Comparison of ENCODE assay signal across 18 cellular contexts in genomic region chr10:57786850-57787750, GRCh38.
DNase-seq lines count a peak whose midpoint lies in the region; ATAC-seq and TF ChIP-seq lines count a peak whose summit lies in the region.
"Had no signal": no experiment of that assay in that cellular context is flagged by ENCODE, and none has a peak within 500 bp of the region (broad histone marks: within the 10 kb centered on the region; RNA-seq: fewer than 3 reads in every experiment).

No MANE protein-coding gene starts in this region.

- POLR2A ChIA-PET in Caco-2 (lab: Charles Lee), result no interaction called here
- POLR2A ChIA-PET in naive thymus-derived CD4-positive, alpha-beta T cell (lab: Charles Lee), result no interaction called here

- no peaks in the 10 kb centered on the region for H3K27me3 Mint-ChIP-seq in Caco-2 (ENCODE audit: insufficient read depth, unreplicated experiment)
- H3K27me3 Mint-ChIP-seq in naive thymus-derived CD4-positive, alpha-beta T cell, result no peaks in the 10 kb centered on the region
- H3K27me3 Mint-ChIP-seq: CD8-positive, alpha-beta memory T cell had no signal

- H3K9me3 ChIP-seq in Caco-2, result peaks cover 5% of the 10 kb centered on the region; the same call in 1 of the 2 replicates
- H3K9me3 ChIP-seq in HUES48 (ENCODE audit: control insufficient read depth, insufficient read depth, low read length), result peaks cover 13% of the 10 kb centered on the region
- no peaks in the 10 kb centered on the region for H3K9me3 ChIP-seq in mammary epithelial cell (replicated peaks; ENCODE audit: insufficient read depth, low read length)
- no peaks in the 10 kb centered on the region for H3K9me3 ChIP-seq in iPS-20b (ENCODE audit: insufficient read depth, low read depth, low read length)
- H3K9me3 ChIP-seq in naive thymus-derived CD4-positive, alpha-beta T cell (ENCODE audit: control insufficient read depth in 2 of 3, low read length in 3 of 3), result no peaks in the 10 kb centered on the region
- H3K9me3 ChIP-seq: BLaER1, Peyer's patch had no signal

- no peaks in the 10 kb centered on the region for H4K20me1 ChIP-seq in mammary epithelial cell (ENCODE audit: insufficient read depth, low read length)
- H4K20me1 ChIP-seq: BLaER1 had no signal

- CTCF ChIA-PET in Caco-2 (lab: Charles Lee), result no interaction called here
- CTCF ChIA-PET in mammary epithelial cell (lab: Charles Lee; ENCODE audit: low non-redundant PET), result no interaction called here
- CTCF ChIA-PET in naive thymus-derived CD4-positive, alpha-beta T cell (lab: Charles Lee), result no interaction called here

- no TSS peak for BruUV-seq in Caco-2 (replicated peaks; lab: Mats Ljungman, UMichigan)
- no TSS peak for BruUV-seq in mammary epithelial cell (replicated peaks; lab: Mats Ljungman, UMichigan)

- peaks cover 13% of the 10 kb centered on the region for H3K9me3 Mint-ChIP-seq in Caco-2 (ENCODE audit: unreplicated experiment)
- peaks cover 0 to 19% (median 6%) of the 10 kb centered on the region in 11 donors for H3K9me3 Mint-ChIP-seq in naive thymus-derived CD4-positive, alpha-beta T cell

- H3K27me3 ChIP-seq in Caco-2 (replicated peaks; ENCODE audit: control insufficient read depth, insufficient read depth, low read length), result no peaks in the 10 kb centered on the region
- H3K27me3 ChIP-seq in HUES48 (ENCODE audit: control insufficient read depth, insufficient read depth, low read length), result no peaks in the 10 kb centered on the region
- no peaks in the 10 kb centered on the region for H3K27me3 ChIP-seq in mammary epithelial cell (ENCODE audit: insufficient read depth, low read length)
- no peaks in the 10 kb centered on the region for H3K27me3 ChIP-seq in iPS-20b (ENCODE audit: insufficient read depth, low read length)
- no peaks in the 10 kb centered on the region for H3K27me3 ChIP-seq in naive thymus-derived CD4-positive, alpha-beta T cell (ENCODE audit: control insufficient read depth in 2 of 2, insufficient read depth in 2 of 2, low read length in 2 of 2)
- H3K27me3 ChIP-seq: BLaER1, Peyer's patch had no signal

- dilution Hi-C loops in mammary epithelial cell (cut with HindIII; ENCODE audit: low sequenced_read_pairs), result no loop called here

- H3K4me1 ChIP-seq in Caco-2 (peaks cover 32% of the 10 kb centered on the region), HUES48 (ENCODE audit: control insufficient read depth, insufficient read depth, low read length) (peaks cover 28% of the 10 kb centered on the region), mammary epithelial cell (ENCODE audit: insufficient read depth, low read length) (peaks cover 32% of the 10 kb centered on the region), iPS-20b (ENCODE audit: insufficient read depth, low read length) (peaks cover 24% of the 10 kb centered on the region)
- no peaks in the 10 kb centered on the region for H3K4me1 ChIP-seq in naive thymus-derived CD4-positive, alpha-beta T cell (ENCODE audit: control insufficient read depth in 2 of 2, insufficient read depth in 2 of 2, low read length in 2 of 2)
- H3K4me1 ChIP-seq: BLaER1, Peyer's patch had no signal

- ATAC-seq in naive thymus-derived CD4-positive, alpha-beta T cell, result no peak
- ATAC-seq: K562, Right ventricle myocardium inferior had no signal

- no peak for DNase-seq in Caco-2
- DNase-seq in mammary epithelial cell, result no peak
- no peak for DNase-seq in 8988T
- no peak for DNase-seq in T-helper 1 cell
- DNase-seq in naive thymus-derived CD4-positive, alpha-beta T cell, result no peak
- no peak for DNase-seq in occipital lobe (lab: John Stamatoyannopoulos, UW)
- DNase-seq: CD8-positive, alpha-beta memory T cell; DND-41; GF-D8; NCI-H1436 treated with DMSO at 0.1 percent for 48 hours; NCI-H2081; Peyer's patch had no signal

- H3K36me3 Mint-ChIP-seq in Caco-2 (ENCODE audit: insufficient read depth, unreplicated experiment), result no peaks in the 10 kb centered on the region
- no peaks in the 10 kb centered on the region for H3K36me3 Mint-ChIP-seq in naive thymus-derived CD4-positive, alpha-beta T cell
- H3K36me3 Mint-ChIP-seq: CD8-positive, alpha-beta memory T cell had no signal

- intact Hi-C loops in Caco-2 (cut with micrococcal nuclease; ENCODE audit: unreplicated experiment) (loop anchor here (1.0 to 5.0 kb wide), 2 partner anchors 77 to 280 kb away; no protein-coding TSS in a partner anchor), mammary epithelial cell (cut with micrococcal nuclease) (no loop called here)
- intact Hi-C loops in naive thymus-derived CD4-positive, alpha-beta T cell (cut with micrococcal nuclease), result no loop called here

- in situ Hi-C loops in mammary epithelial cell (cut with MboI; ENCODE audit: low sequenced_read_pairs in 2 of 2), result no loop called here

- TF ChIP-seq CTCF in Caco-2 (IDR thresholded peaks at IDR 0.05; ENCODE audit: insufficient read depth in 1 of 2, low read depth in 1 of 2, low read length in 1 of 2, severe bottlenecking in 1 of 2, unreplicated experiment in 1 of 2) (no peak), mammary epithelial cell (conservative IDR thresholded peaks at IDR 0.05 in 1 of 2, IDR thresholded peaks at IDR 0.05 in 1 of 2; ENCODE audit: extremely low read depth in 1 of 2, insufficient read depth in 1 of 2, low read depth in 1 of 2, low read length in 2 of 2) (no peak)

- H3K27ac ChIP-seq in HUES48 (ENCODE audit: low read depth, low read length) (peak overlapping the region; percentile 94), mammary epithelial cell (ENCODE audit: insufficient read depth, low read depth, low read length) (no peak overlapping the region), iPS-20b (ENCODE audit: low read length) (peak overlapping the region; percentile 99)
- no peak overlapping the region for H3K27ac ChIP-seq in naive thymus-derived CD4-positive, alpha-beta T cell (ENCODE audit: low read depth, low read length)
- H3K27ac ChIP-seq: BLaER1, Peyer's patch, SK-N-MC had no signal

- peaks cover 19% of the 10 kb centered on the region for H3K4me1 Mint-ChIP-seq in Caco-2 (ENCODE audit: low read depth, unreplicated experiment)
- H3K4me1 Mint-ChIP-seq in naive thymus-derived CD4-positive, alpha-beta T cell, result no peaks in the 10 kb centered on the region
- H3K4me1 Mint-ChIP-seq: CD8-positive, alpha-beta memory T cell had no signal

- peak overlapping the region; percentile 1 for H3K4me2 ChIP-seq in mammary epithelial cell (ENCODE audit: insufficient read depth, low read depth, low read length)
- H3K4me2 ChIP-seq: BLaER1 had no signal

- H3K27ac Mint-ChIP-seq in Caco-2 (ENCODE audit: unreplicated experiment), result peak overlapping the region; percentile 34
- no peak overlapping the region for H3K27ac Mint-ChIP-seq in naive thymus-derived CD4-positive, alpha-beta T cell
- H3K27ac Mint-ChIP-seq: CD8-positive, alpha-beta memory T cell had no signal

- peak overlapping the region; percentile 2 for H3K4me3 Mint-ChIP-seq in Caco-2 (ENCODE audit: unreplicated experiment)
- H3K4me3 Mint-ChIP-seq in naive thymus-derived CD4-positive, alpha-beta T cell, result no peak overlapping the region
- H3K4me3 Mint-ChIP-seq: CD8-positive, alpha-beta memory T cell had no signal

- peak overlapping the region; percentile 46; the same call in 1 of the 2 replicates for H3K9ac ChIP-seq in HUES48 (ENCODE audit: low read depth, low read length)
- no peak overlapping the region for H3K9ac ChIP-seq in mammary epithelial cell (ENCODE audit: insufficient read depth, low read length)
- peak overlapping the region; percentile 74; the same call in 1 of the 2 replicates for H3K9ac ChIP-seq in iPS-20b (ENCODE audit: low read depth, low read length)
- H3K9ac ChIP-seq: BLaER1 had no signal

- 59% methylated on average over 6 of the region's 6 CpGs for WGBS in mammary epithelial cell (ENCODE audit: low coverage, missing lambda C conversion rate)

- H3K4me3 ChIP-seq in Caco-2 (ENCODE audit: low read depth, low read length) (no peak overlapping the region), HUES48 (ENCODE audit: low read depth, low read length) (peak overlapping the region; percentile 36), mammary epithelial cell (replicated peaks in 1 of 3; ENCODE audit: insufficient read depth in 1 of 3, low read depth in 2 of 3, low read length in 3 of 3) (no peak overlapping the region), iPS-20b (ENCODE audit: low read length) (peak overlapping the region; percentile 55)
- H3K4me3 ChIP-seq in naive thymus-derived CD4-positive, alpha-beta T cell (ENCODE audit: low read length), result no peak overlapping the region
- H3K4me3 ChIP-seq: BLaER1, K562, Peyer's patch, SK-N-MC had no signal

- H2AFZ ChIP-seq in mammary epithelial cell (ENCODE audit: low read depth, low read length), result no peak overlapping the region

- H3K79me2 ChIP-seq in mammary epithelial cell (ENCODE audit: insufficient read depth, low read length), result no peaks in the 10 kb centered on the region

- H3K36me3 ChIP-seq in Caco-2 (ENCODE audit: control insufficient read depth, insufficient read depth, low read length), result no peaks in the 10 kb centered on the region
- H3K36me3 ChIP-seq in HUES48 (ENCODE audit: control insufficient read depth, insufficient read depth, low read length), result no peaks in the 10 kb centered on the region
- no peaks in the 10 kb centered on the region for H3K36me3 ChIP-seq in mammary epithelial cell (ENCODE audit: insufficient read depth, low read length)
- H3K36me3 ChIP-seq in iPS-20b (ENCODE audit: insufficient read depth, low read depth, low read length), result no peaks in the 10 kb centered on the region
- H3K36me3 ChIP-seq in naive thymus-derived CD4-positive, alpha-beta T cell (ENCODE audit: control insufficient read depth in 2 of 3, insufficient read depth in 3 of 3, low read length in 3 of 3), result no peaks in the 10 kb centered on the region
- H3K36me3 ChIP-seq: BLaER1, Peyer's patch had no signal

Comparison
In these comparisons a context has a peak if more than half of its experiments do, and no peak if none do; other contexts are left out.
1. H3K4me3 ChIP-seq: peak in HUES48 (single experiment) and iPS-20b (single experiment); none in Caco-2 (single experiment), mammary epithelial cell (0 of 3) and naive thymus-derived CD4-positive, alpha-beta T cell (single experiment).
2. H3K27ac ChIP-seq: peak in HUES48 (single experiment) and iPS-20b (single experiment); none in mammary epithelial cell (single experiment) and naive thymus-derived CD4-positive, alpha-beta T cell (single experiment).